ENCODE assay signal across 8 cellular contexts in the genomic region with DNA sequence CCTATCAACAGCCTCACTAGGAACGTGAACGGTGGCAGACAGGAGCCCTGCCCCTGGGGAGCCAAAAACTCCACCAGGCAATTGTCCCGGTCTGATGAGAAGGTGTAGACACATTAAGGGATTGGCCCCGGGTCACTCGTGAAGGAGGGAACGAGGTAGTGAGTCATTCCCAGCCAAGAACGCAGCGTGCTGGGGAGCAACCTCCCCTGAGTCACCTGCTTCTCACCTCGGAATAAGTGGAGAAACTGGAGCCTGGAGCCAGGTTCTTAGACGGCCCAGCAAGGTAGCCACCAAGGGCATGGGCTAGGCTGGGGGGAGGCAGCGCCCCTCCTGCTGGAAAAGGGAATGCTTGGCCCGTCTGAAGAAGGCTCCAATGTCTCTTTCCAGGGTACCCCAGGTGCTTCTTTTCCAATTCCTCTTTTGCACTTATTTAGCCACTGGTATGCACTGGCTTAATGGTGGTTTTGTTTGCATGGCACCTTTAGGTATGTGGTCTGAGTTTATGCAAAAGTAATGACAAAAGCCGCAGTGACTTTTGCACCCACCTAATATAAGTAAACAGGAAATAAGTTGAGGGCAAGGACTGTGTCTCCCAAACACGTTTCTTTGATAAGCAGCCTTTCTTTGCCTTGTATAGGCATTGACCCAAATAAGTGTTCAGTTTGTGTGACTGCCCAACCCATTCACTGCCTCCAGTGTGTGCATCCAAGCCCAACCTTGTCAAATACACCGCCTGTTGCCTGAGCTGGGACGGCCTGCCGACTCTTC. TPM values are rescaled to one million over a fixed set of nuclear protein-coding genes. Genes with fewer than 3 reads are reported as not detected.
DNase-seq lines count a peak whose midpoint lies in the region; ATAC-seq and TF ChIP-seq lines count a peak whose summit lies in the region.

No MANE protein-coding gene starts in this region.

- H2AFZ ChIP-seq in Loucy (ENCODE audit: low read length) (no peak overlapping the region), hepatocyte (peak overlapping the region; percentile 98)

- H3K27me3 ChIP-seq in Loucy (ENCODE audit: insufficient read depth, low read length, poor library complexity, severe bottlenecking) (no peaks in the 10 kb centered on the region), hepatocyte (no peaks in the 10 kb centered on the region)

- H3K4me1 Mint-ChIP-seq in activated T-helper 17 cell treated with anti-CD3 and anti-CD28 coated beads, Interleukin-2, amount 50 U/mL, for 72 hours: peaks cover 28% of the 10 kb centered on the region

- H3K4me1 ChIP-seq in Loucy (ENCODE audit: insufficient read depth, low read length, poor library complexity, severe bottlenecking): peaks cover 27% of the 10 kb centered on the region
- peaks cover 21% of the 10 kb centered on the region for H3K4me1 ChIP-seq in hepatocyte (ENCODE audit: insufficient read depth)

- no peaks in the 10 kb centered on the region for H3F3A ChIP-seq in Loucy (ENCODE audit: low read depth)

- H3K36me3 Mint-ChIP-seq in activated T-helper 17 cell treated with anti-CD3 and anti-CD28 coated beads, Interleukin-2, amount 50 U/mL, for 72 hours (ENCODE audit: low read depth): peaks cover 25% of the 10 kb centered on the region

- H3K36me3 ChIP-seq in Loucy (ENCODE audit: insufficient read depth, low read length) (no peaks in the 10 kb centered on the region), hepatocyte (replicated peaks; ENCODE audit: insufficient read depth, low read depth) (no peaks in the 10 kb centered on the region)

- ATAC-seq in GM21825 (IDR thresholded peaks at IDR 0.05; ENCODE audit: unreplicated experiment): peak; percentile 58
- ATAC-seq in activated T-helper 17 cell treated with anti-CD3 and anti-CD28 coated beads, Interleukin-2, amount 50 U/mL, for 72 hours (replicated peaks): peak; percentile 87

- H4K20me1 ChIP-seq in Loucy (ENCODE audit: insufficient read depth, low read length, poor library complexity, severe bottlenecking): peaks cover 27% of the 10 kb centered on the region
- peaks cover 18% of the 10 kb centered on the region for H4K20me1 ChIP-seq in hepatocyte (ENCODE audit: insufficient read depth, poor library complexity, severe bottlenecking)

- TF ChIP-seq CTCF in GM12872 (IDR thresholded peaks at IDR 0.05; ENCODE audit: insufficient read depth, low read depth, low read length): 0 out of 3 replicates have a peak, but pooled peaks have one; percentile 2
- no peak for TF ChIP-seq CTCF in Loucy (conservative IDR thresholded peaks at IDR 0.05; ENCODE audit: low read length)
- no peak for TF ChIP-seq CTCF in hepatocyte (IDR thresholded peaks at IDR 0.05; ENCODE audit: poor library complexity)

- H3K9me2 ChIP-seq in Loucy (replicated peaks; ENCODE audit: low read depth, low read length): no peaks in the 10 kb centered on the region
- no peaks in the 10 kb centered on the region for H3K9me2 ChIP-seq in hepatocyte (replicated peaks; ENCODE audit: insufficient read depth)

- WGBS in hepatocyte (ENCODE audit: low lambda C conversion rate, missing lambda C conversion rate): 23% methylated on average over 17 of the region's 17 CpGs

- H3K27ac Mint-ChIP-seq in activated T-helper 17 cell treated with anti-CD3 and anti-CD28 coated beads, Interleukin-2, amount 50 U/mL, for 72 hours: peak overlapping the region; percentile 77

- peaks cover 35% of the 10 kb centered on the region for H3K79me2 ChIP-seq in Loucy (ENCODE audit: insufficient read depth, low read length)
- peaks cover 42% of the 10 kb centered on the region for H3K79me2 ChIP-seq in hepatocyte

- peak overlapping the region; percentile 100 for H3K27ac ChIP-seq in hepatocyte
- H3K27ac ChIP-seq in skin epidermis: peak overlapping the region in 16 of 21 experiments; percentile 79 to 94 (median 91)

- no peaks in the 10 kb centered on the region for H3K27me3 Mint-ChIP-seq in activated T-helper 17 cell treated with anti-CD3 and anti-CD28 coated beads, Interleukin-2, amount 50 U/mL, for 72 hours

- no peaks in the 10 kb centered on the region for H3K9me3 Mint-ChIP-seq in activated T-helper 17 cell treated with anti-CD3 and anti-CD28 coated beads, Interleukin-2, amount 50 U/mL, for 72 hours

- peak overlapping the region; percentile 87 for H3K9ac ChIP-seq in Loucy (ENCODE audit: low read depth, low read length, poor library complexity, severe bottlenecking)

- peak overlapping the region; percentile 86 for H3K4me3 ChIP-seq in Loucy (ENCODE audit: low read length, poor library complexity, severe bottlenecking)
- H3K4me3 ChIP-seq in hepatocyte: peak overlapping the region; percentile 93
- H3K4me3 ChIP-seq in skin epidermis: peak overlapping the region; percentile 69 to 98 (median 93)

- H3K9me3 ChIP-seq in Loucy (ENCODE audit: insufficient read depth, low read depth, low read length): no peaks in the 10 kb centered on the region
- H3K9me3 ChIP-seq in hepatocyte (ENCODE audit: low read depth): no peaks in the 10 kb centered on the region

- H3K4me2 ChIP-seq in Loucy (ENCODE audit: low read depth, low read length, poor library complexity, severe bottlenecking) (peak overlapping the region; percentile 75), hepatocyte (peak overlapping the region; percentile 88)

- peak overlapping the region; percentile 80 for H3K4me3 Mint-ChIP-seq in activated T-helper 17 cell treated with anti-CD3 and anti-CD28 coated beads, Interleukin-2, amount 50 U/mL, for 72 hours

- DNase-seq in hepatocyte (ENCODE audit: low spot score) (peak; percentile 90), NCI-H345 treated with DMSO at 0.1 percent for 48 hours (lab: John Stamatoyannopoulos, UW; ENCODE audit: unreplicated experiment) (no peak), NCI-H2029 (lab: John Stamatoyannopoulos, UW) (no peak)

RNA-seq across cellular contexts. Expression of a gene that starts 1.8 kb away (rescaled TPM):
- total RNA-seq in activated T-helper 17 cell treated with anti-CD3 and anti-CD28 coated beads, Interleukin-2, amount 50 U/mL, for 72 hours: 100 to 1,000 TPM in 1 of 2 donors, 10 to 100 TPM in 1; 81.9 to 117 TPM
- total RNA-seq in hepatocyte: 47.1 and 77.2 TPM in 2 replicates
- polyA plus RNA-seq in hepatocyte: 32.7 and 34.1 TPM in 2 replicates
